In the genomic region with DNA sequence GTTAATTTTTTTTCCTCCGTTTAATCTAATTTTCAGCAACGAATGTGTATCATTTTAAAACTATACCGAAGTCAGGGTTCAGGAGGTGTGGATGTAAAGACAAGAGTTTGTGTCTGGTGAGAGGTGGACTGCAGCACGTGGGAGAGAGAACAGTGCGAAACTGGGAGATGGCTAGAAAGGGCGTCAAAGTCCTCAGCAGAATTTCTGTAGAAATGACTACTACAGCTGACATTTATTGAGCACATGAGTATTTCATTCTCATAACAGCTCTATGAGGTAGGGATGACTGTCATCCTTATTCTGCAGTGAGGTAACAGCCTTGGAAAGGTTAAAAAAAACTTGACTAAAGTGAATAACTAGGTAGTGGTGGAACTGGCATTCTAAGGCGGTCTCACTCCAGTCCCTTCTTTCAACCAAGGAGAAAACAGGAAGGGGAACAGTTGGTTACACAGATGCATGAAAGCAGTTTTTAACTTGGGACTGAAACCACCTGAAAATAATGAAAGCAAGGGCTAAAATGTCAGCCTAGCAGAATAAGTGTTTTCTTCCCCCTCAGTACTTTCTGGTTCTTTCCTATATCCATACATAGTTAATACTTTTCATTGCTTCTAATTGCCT, we compare ENCODE assay signal across 8 cellular contexts. TPM values are rescaled to one million over a fixed set of nuclear protein-coding genes. Genes with fewer than 3 reads are reported as not detected.
A peak's percentile ranks its signal among the peaks of the same experiment; 100 is the strongest.
DNase-seq lines count a peak whose midpoint lies in the region; ATAC-seq and TF ChIP-seq lines count a peak whose summit lies in the region.

No MANE protein-coding gene starts in this region.

- H3K4me3 ChIP-seq in heart left ventricle (peak overlapping the region; percentile 48 to 98 (median 80)), right cardiac atrium (ENCODE audit: low read length) (peak overlapping the region; percentile 91)

- no peaks in the 10 kb centered on the region for H3K27me3 ChIP-seq in heart left ventricle
- H3K27me3 ChIP-seq in right cardiac atrium (ENCODE audit: control insufficient read depth, insufficient read depth), result no peaks in the 10 kb centered on the region

- no peak for TF ChIP-seq POLR2A in heart left ventricle (IDR thresholded peaks at IDR 0.05)

- no peaks in the 10 kb centered on the region for H3K27me3 Mint-ChIP-seq in activated T-cell treated with anti-CD3 and anti-CD28 coated beads, Interleukin-2, amount 50 U/mL, for 24 hours

- H3K4me1 Mint-ChIP-seq in activated T-cell treated with anti-CD3 and anti-CD28 coated beads, Interleukin-2, amount 50 U/mL, for 24 hours (ENCODE audit: low read depth), result peaks cover 50% of the 10 kb centered on the region

- no peaks in the 10 kb centered on the region for H3K9me3 ChIP-seq in heart left ventricle
- H3K9me3 ChIP-seq in right cardiac atrium (ENCODE audit: control insufficient read depth, low read length), result no peaks in the 10 kb centered on the region

- peak overlapping the region; percentile 98 for H3K27ac Mint-ChIP-seq in activated T-cell treated with anti-CD3 and anti-CD28 coated beads, Interleukin-2, amount 50 U/mL, for 24 hours

- H3K9me3 Mint-ChIP-seq in activated T-cell treated with anti-CD3 and anti-CD28 coated beads, Interleukin-2, amount 50 U/mL, for 24 hours, result no peaks in the 10 kb centered on the region

- peak overlapping the region; percentile 81 for H3K4me3 Mint-ChIP-seq in activated T-cell treated with anti-CD3 and anti-CD28 coated beads, Interleukin-2, amount 50 U/mL, for 24 hours

- in situ Hi-C loops in KBM-7 (cut with MboI; ENCODE audit: low pct_unique_long_range_greater_than_20kb, low sequenced_read_pairs), result no loop called here

- no peaks in the 10 kb centered on the region for H3K36me3 ChIP-seq in heart left ventricle

- intact Hi-C loops in heart left ventricle (cut with DNase I), result loop anchor here in 1 of 10 donors (10.0 kb wide), 1 partner anchor 65 kb away; a partner anchor contains a TSS
- intact Hi-C loops in cardiac septum (cut with DNase I), result loop anchor here (2.0 kb wide), 1 partner anchor 63 kb away; a partner anchor contains a TSS
- intact Hi-C loops in right cardiac atrium (cut with DNase I), result no loop called here

- peaks cover 6% of the 10 kb centered on the region for H3K36me3 Mint-ChIP-seq in activated T-cell treated with anti-CD3 and anti-CD28 coated beads, Interleukin-2, amount 50 U/mL, for 24 hours (ENCODE audit: low read depth)

- 18 to 27% (median 21%) methylated on average over 7 of the region's 7 CpGs for WGBS in heart left ventricle, 4 donors
- 15% methylated on average over 7 of the region's 7 CpGs for WGBS in right cardiac atrium

- no peak for TF ChIP-seq CTCF in heart left ventricle (IDR thresholded peaks at IDR 0.05)

- ATAC-seq in heart left ventricle (no peak), right cardiac atrium (no peak), GM18870 (IDR thresholded peaks at IDR 0.05; ENCODE audit: unreplicated experiment) (no peak)

- peaks cover 0 to 27% (median 13%) of the 10 kb centered on the region in 12 donors for H3K4me1 ChIP-seq in heart left ventricle
- peaks cover 2% of the 10 kb centered on the region for H3K4me1 ChIP-seq in right cardiac atrium (ENCODE audit: control insufficient read depth, insufficient read depth, low read length)

- peak overlapping the region in 11 of 12 donors; percentile 84 to 98 (median 92) for H3K27ac ChIP-seq in heart left ventricle
- H3K27ac ChIP-seq in right cardiac atrium (ENCODE audit: low read length), result no peak overlapping the region

- DNase-seq in heart left ventricle (no peak), cardiac septum (ENCODE audit: low spot score) (no peak), KBM-7 (peak; percentile 61), right cardiac atrium (no peak), A172 (ENCODE audit: low spot score) (no peak)
- peak; percentile 55 for DNase-seq in activated T-cell treated with anti-CD3 and anti-CD28 coated beads, Interleukin-2, amount 50 U/mL, for 24 hours
- DNase-seq in stimulated activated CD4-positive, alpha-beta T cell treated with anti-CD3 and anti-CD28 coated beads, Interleukin-12 subunit alpha, Interleukin-12 subunit beta, amount 100 ng/mL, for 4 hours, result peak; percentile 21

RNA-seq across cellular contexts. Expression of a gene that starts 0.6 kb away (rescaled TPM):
- total RNA-seq in heart left ventricle, result 10 to 100 TPM; 16.3 to 35.8 (median 20.8) TPM
- 10 to 100 TPM; 24.5 to 37.1 TPM for polyA plus RNA-seq in heart left ventricle
- 14.4 TPM for total RNA-seq in cardiac septum
- 10 to 100 TPM; 15.1 to 20.3 (median 16.8) TPM for total RNA-seq in right cardiac atrium
- polyA plus RNA-seq in right cardiac atrium, result 20.0 TPM
- 37.5 and 39.6 TPM in 2 replicates for total RNA-seq in A172 (2014; rRNA removed; shearing (Covaris generic))

Comparison
In these comparisons a context has a peak if more than half of its experiments do, and no peak if none do; other contexts are left out.
1. DNase-seq: peak in KBM-7 (single experiment), activated T-cell treated with anti-CD3 and anti-CD28 coated beads, Interleukin-2, amount 50 U/mL, for 24 hours (single experiment) and stimulated activated CD4-positive, alpha-beta T cell treated with anti-CD3 and anti-CD28 coated beads, Interleukin-12 subunit alpha, Interleukin-12 subunit beta, amount 100 ng/mL, for 4 hours (single experiment); none in heart left ventricle (0 of 5), cardiac septum (single experiment), right cardiac atrium (0 of 3) and A172 (single experiment).